17 cellular contexts compared by ENCODE assay signal in genomic region chr7:112252141-112252540, GRCh38.
"Had no signal": no experiment of that assay in that cellular context is flagged by ENCODE, and none has a peak within 500 bp of the region (broad histone marks: within the 10 kb centered on the region; RNA-seq: fewer than 3 reads in every experiment).

No MANE protein-coding gene starts in this region.

- ATAC-seq: activated CD4-positive, alpha-beta T cell treated with anti-CD3 and anti-CD28 coated beads for 36 hours had no signal

- H3K4me3 ChIP-seq: esophagus squamous epithelium, lung, right atrium auricular region, transverse colon, uterus had no signal

- H3K27ac ChIP-seq: brain microvascular endothelial cell, esophagus squamous epithelium, right atrium auricular region, transverse colon, uterus had no signal

- DNase-seq: activated CD4-positive, alpha-beta T cell treated with anti-CD3 and anti-CD28 coated beads for 36 hours; activated CD4-positive, alpha-beta T cell treated with anti-CD3 and anti-CD28 coated beads, Interleukin-2, amount 50 U/mL, for 48 hours; activated gamma-delta T cell treated with Interleukin-2 at 50 U/mL for 16 hours; activated naive CD8-positive, alpha-beta T cell treated with anti-CD3 and anti-CD28 coated beads, Interleukin-2, amount 10 ng/mL, durations not matched to agents 7 days and 5 days; activated T-cell treated with anti-CD3 and anti-CD28 coated beads for 4 hours; brain microvascular endothelial cell; effector CD8-positive, alpha-beta T cell; esophagus squamous epithelium; nephron progenitor cell; occipital lobe; stimulated activated CD4-positive, alpha-beta T cell treated with anti-CD3 and anti-CD28 coated beads, Interleukin-12 subunit alpha, Interleukin-12 subunit beta, amount 100 ng/mL, for 4 hours; stimulated activated CD4-positive, alpha-beta T cell treated with anti-CD3 and anti-CD28 coated beads, Interleukin-1b, Interleukin-23, amount 100 ng/mL, for 48 hours; stimulated activated naive CD4-positive, alpha-beta T cell treated with Interleukin-2 at 50 U/mL for 16 hours; transverse colon; uterus had no signal

- H3K27me3 ChIP-seq: brain microvascular endothelial cell, esophagus squamous epithelium, right atrium auricular region, transverse colon, uterus had no signal
